9 cellular contexts compared by ENCODE assay signal in genomic region chr4:14783011-14783877, GRCh38.
DNase-seq lines count a peak whose midpoint lies in the region; ATAC-seq and TF ChIP-seq lines count a peak whose summit lies in the region.
"Had no signal": no experiment of that assay in that cellular context is flagged by ENCODE, and none has a peak within 500 bp of the region (broad histone marks: within the 10 kb centered on the region; RNA-seq: fewer than 3 reads in every experiment).

No MANE protein-coding gene starts in this region.

- peaks cover 0 to 13% (median 2%) of the 10 kb centered on the region in 4 donors for H3K9me3 ChIP-seq in tibial nerve

- in situ Hi-C loops in GM13977 (cut with MboI; ENCODE audit: low pct_unique_long_range_greater_than_20kb, low sequenced_read_pairs, unreplicated experiment), result no loop called here

- no peaks in the 10 kb centered on the region for H3K27me3 ChIP-seq in tibial nerve

- H3K4me3 ChIP-seq in tibial nerve, result no peak overlapping the region

- no peak for TF ChIP-seq EP300 in tibial nerve (IDR thresholded peaks at IDR 0.05)

- DNase-seq in GM13977 (ENCODE audit: low spot score) (peak; percentile 17), tibial nerve (ENCODE audit: low spot score in 2 of 2) (no peak), GM19238 (ENCODE audit: insufficient read length, low spot score) (no peak), DMS114 treated with DMSO at 0.1 percent for 48 hours (lab: John Stamatoyannopoulos, UW; ENCODE audit: unreplicated experiment) (no peak), NCI-H510A treated with DMSO at 0.1 percent for 48 hours (lab: John Stamatoyannopoulos, UW) (no peak)
- DNase-seq: naive B cell had no signal

- 61 to 70% methylated on average over 5 of the region's 5 CpGs for WGBS in tibial nerve, 2 donors

- no peaks in the 10 kb centered on the region for H3K36me3 ChIP-seq in tibial nerve

- H3K27ac ChIP-seq in tibial nerve, result no peak overlapping the region

- H3K4me1 ChIP-seq in tibial nerve, result no peaks in the 10 kb centered on the region

- no peak for TF ChIP-seq CTCF in GM13977 (IDR thresholded peaks at IDR 0.05; ENCODE audit: extremely low read depth, insufficient read depth, missing control alignments)
- no peak for TF ChIP-seq CTCF in tibial nerve (IDR thresholded peaks at IDR 0.05)

- no peak for TF ChIP-seq POLR2A in tibial nerve (IDR thresholded peaks at IDR 0.05)

- ATAC-seq in GM21526 (IDR thresholded peaks at IDR 0.05; ENCODE audit: low FRiP score, unreplicated experiment), result peak; percentile 83
- ATAC-seq in HG03575 (IDR thresholded peaks at IDR 0.05; ENCODE audit: extremely low read depth, insufficient number of reproducible peaks, low FRiP score, unreplicated experiment), result peak; percentile 86
- peak; percentile 47 for ATAC-seq in esophagus mucosa
